ENCODE assay signal across 14 cellular contexts in the genomic region with DNA sequence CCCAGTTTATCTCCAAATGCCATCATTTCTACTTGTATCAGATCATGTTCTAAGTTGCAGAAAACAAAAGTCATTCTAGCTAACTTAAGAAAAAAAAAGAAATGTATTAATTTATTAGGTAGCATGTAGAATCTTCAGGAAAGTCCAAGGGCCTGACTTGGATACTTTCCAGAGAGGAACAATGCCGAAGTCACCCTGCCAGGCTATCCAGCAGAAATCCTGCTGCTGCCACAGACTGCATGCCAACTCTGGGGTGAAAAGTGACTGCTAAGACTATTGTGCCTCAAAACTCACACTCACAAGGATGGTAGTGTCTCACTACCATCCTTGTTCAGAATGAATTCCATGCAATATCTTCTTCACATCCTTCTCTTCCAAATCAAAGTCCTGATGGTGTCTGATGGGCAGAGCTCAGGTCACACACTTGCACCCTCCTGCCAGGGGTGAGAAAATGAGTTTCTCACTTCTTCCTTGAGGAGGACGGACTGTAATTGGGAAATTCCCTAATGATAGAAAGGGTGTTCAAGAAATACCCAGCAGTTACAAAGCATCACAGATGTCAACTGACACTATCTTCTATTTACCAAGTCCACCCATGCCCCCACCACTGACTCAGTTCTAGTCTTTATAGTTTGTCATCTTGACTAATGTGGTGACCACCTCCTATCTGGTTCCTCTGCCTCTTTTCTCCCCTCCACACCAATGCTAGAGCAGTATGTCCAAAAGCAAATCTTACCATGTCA.
DNase-seq lines count a peak whose midpoint lies in the region; ATAC-seq and TF ChIP-seq lines count a peak whose summit lies in the region.
"Had no signal": no experiment of that assay in that cellular context is flagged by ENCODE, and none has a peak within 500 bp of the region (broad histone marks: within the 10 kb centered on the region; RNA-seq: fewer than 3 reads in every experiment).

No MANE protein-coding gene starts in this region.

- no peaks in the 10 kb centered on the region for H3K36me3 Mint-ChIP-seq in activated T-helper 17 cell treated with anti-CD3 and anti-CD28 coated beads, Interleukin-2, amount 50 U/mL, for 72 hours (ENCODE audit: low read depth)
- no peaks in the 10 kb centered on the region for H3K36me3 Mint-ChIP-seq in activated CD4-positive, alpha-beta memory T cell treated with anti-CD3 and anti-CD28 coated beads, Interleukin-2, amount 10 ng/mL, durations not matched to agents 7 days and 5 days (ENCODE audit: low read depth)

- DNase-seq in stimulated activated CD4-positive, alpha-beta T cell treated with anti-CD3 and anti-CD28 coated beads, Interleukin-1b, Interleukin-23, amount 100 ng/mL, for 48 hours: no peak
- DNase-seq in activated CD4-positive, alpha-beta memory T cell treated with anti-CD3 and anti-CD28 coated beads, Interleukin-2, amount 10 ng/mL, durations not matched to agents 7 days and 5 days: no peak
- no peak for DNase-seq in uterus
- no peak for DNase-seq in NCI-H748 treated with DMSO at 0.1 percent for 48 hours (lab: John Stamatoyannopoulos, UW)
- DNase-seq: activated CD8-positive, alpha-beta memory T cell treated with anti-CD3 and anti-CD28 coated beads, Interleukin-2, amount 10 ng/mL, durations not matched to agents 7 days and 5 days; adrenal gland; HCEC 1CT; islet precursor cell; NCI-H1694 treated with DMSO at 0.1 percent for 48 hours; T1000 had no signal

- no peaks in the 10 kb centered on the region for H3K9me3 ChIP-seq in uterus

- H3K36me3 ChIP-seq in uterus: no peaks in the 10 kb centered on the region
- H3K36me3 ChIP-seq: adrenal gland had no signal

- H3K27me3 Mint-ChIP-seq in activated T-helper 17 cell treated with anti-CD3 and anti-CD28 coated beads, Interleukin-2, amount 50 U/mL, for 72 hours: no peaks in the 10 kb centered on the region
- peaks cover 2% of the 10 kb centered on the region for H3K27me3 Mint-ChIP-seq in activated CD4-positive, alpha-beta memory T cell treated with anti-CD3 and anti-CD28 coated beads, Interleukin-2, amount 10 ng/mL, durations not matched to agents 7 days and 5 days
- H3K27me3 Mint-ChIP-seq: activated CD8-positive, alpha-beta memory T cell treated with anti-CD3 and anti-CD28 coated beads, Interleukin-2, amount 10 ng/mL, durations not matched to agents 7 days and 5 days had no signal

- CTCF ChIA-PET in activated CD4-positive, alpha-beta memory T cell treated with anti-CD3 and anti-CD28 coated beads, Interleukin-2, amount 10 ng/mL, durations not matched to agents 7 days and 5 days (lab: Charles Lee): no interaction called here

- no peak for TF ChIP-seq POLR2A in uterus (IDR thresholded peaks at IDR 0.05)

- H3K4me1 ChIP-seq in uterus: no peaks in the 10 kb centered on the region
- H3K4me1 ChIP-seq: adrenal gland had no signal

- H3K27ac Mint-ChIP-seq in activated T-helper 17 cell treated with anti-CD3 and anti-CD28 coated beads, Interleukin-2, amount 50 U/mL, for 72 hours: no peak overlapping the region
- H3K27ac Mint-ChIP-seq in activated CD4-positive, alpha-beta memory T cell treated with anti-CD3 and anti-CD28 coated beads, Interleukin-2, amount 10 ng/mL, durations not matched to agents 7 days and 5 days: no peak overlapping the region
- H3K27ac Mint-ChIP-seq: activated CD8-positive, alpha-beta memory T cell treated with anti-CD3 and anti-CD28 coated beads, Interleukin-2, amount 10 ng/mL, durations not matched to agents 7 days and 5 days had no signal

- POLR2A ChIA-PET in activated CD4-positive, alpha-beta memory T cell treated with anti-CD3 and anti-CD28 coated beads, Interleukin-2, amount 10 ng/mL, durations not matched to agents 7 days and 5 days (lab: Charles Lee): no interaction called here

- no peaks in the 10 kb centered on the region for H3K4me1 Mint-ChIP-seq in activated T-helper 17 cell treated with anti-CD3 and anti-CD28 coated beads, Interleukin-2, amount 50 U/mL, for 72 hours
- H3K4me1 Mint-ChIP-seq in activated CD4-positive, alpha-beta memory T cell treated with anti-CD3 and anti-CD28 coated beads, Interleukin-2, amount 10 ng/mL, durations not matched to agents 7 days and 5 days: peaks cover 4% of the 10 kb centered on the region

- H3K9me3 Mint-ChIP-seq in activated T-helper 17 cell treated with anti-CD3 and anti-CD28 coated beads, Interleukin-2, amount 50 U/mL, for 72 hours: no peaks in the 10 kb centered on the region
- H3K9me3 Mint-ChIP-seq in activated CD4-positive, alpha-beta memory T cell treated with anti-CD3 and anti-CD28 coated beads, Interleukin-2, amount 10 ng/mL, durations not matched to agents 7 days and 5 days: no peaks in the 10 kb centered on the region

- ATAC-seq in GM18861 (IDR thresholded peaks at IDR 0.05; ENCODE audit: unreplicated experiment) (peak; percentile 31), GM21390 (IDR thresholded peaks at IDR 0.05; ENCODE audit: unreplicated experiment) (peak; percentile 33), HG03045 (IDR thresholded peaks at IDR 0.05; ENCODE audit: unreplicated experiment) (peak; percentile 52)
- peak; percentile 9 for ATAC-seq in activated T-helper 17 cell treated with anti-CD3 and anti-CD28 coated beads, Interleukin-2, amount 50 U/mL, for 72 hours (replicated peaks)
- ATAC-seq: activated CD8-positive, alpha-beta memory T cell treated with anti-CD3 and anti-CD28 coated beads, Interleukin-2, amount 10 ng/mL, durations not matched to agents 7 days and 5 days had no signal

- H3K27me3 ChIP-seq in uterus: no peaks in the 10 kb centered on the region
- H3K27me3 ChIP-seq: adrenal gland had no signal

- intact Hi-C loops in uterus (cut with DNase I; ENCODE audit: low total_unique reads): no loop called here

- H3K27ac ChIP-seq in uterus: peak overlapping the region in 1 of 2 donors; percentile 36
- H3K27ac ChIP-seq: adrenal gland had no signal

- H3K4me3 Mint-ChIP-seq in activated T-helper 17 cell treated with anti-CD3 and anti-CD28 coated beads, Interleukin-2, amount 50 U/mL, for 72 hours: no peak overlapping the region
- H3K4me3 Mint-ChIP-seq in activated CD4-positive, alpha-beta memory T cell treated with anti-CD3 and anti-CD28 coated beads, Interleukin-2, amount 10 ng/mL, durations not matched to agents 7 days and 5 days: no peak overlapping the region
- H3K4me3 Mint-ChIP-seq: activated CD8-positive, alpha-beta memory T cell treated with anti-CD3 and anti-CD28 coated beads, Interleukin-2, amount 10 ng/mL, durations not matched to agents 7 days and 5 days had no signal

- H3K4me3 ChIP-seq in uterus: no peak overlapping the region
- H3K4me3 ChIP-seq: adrenal gland had no signal

- no peak for TF ChIP-seq CTCF in uterus (IDR thresholded peaks at IDR 0.05)
